16 cellular contexts compared by ENCODE assay signal in the genomic region with DNA sequence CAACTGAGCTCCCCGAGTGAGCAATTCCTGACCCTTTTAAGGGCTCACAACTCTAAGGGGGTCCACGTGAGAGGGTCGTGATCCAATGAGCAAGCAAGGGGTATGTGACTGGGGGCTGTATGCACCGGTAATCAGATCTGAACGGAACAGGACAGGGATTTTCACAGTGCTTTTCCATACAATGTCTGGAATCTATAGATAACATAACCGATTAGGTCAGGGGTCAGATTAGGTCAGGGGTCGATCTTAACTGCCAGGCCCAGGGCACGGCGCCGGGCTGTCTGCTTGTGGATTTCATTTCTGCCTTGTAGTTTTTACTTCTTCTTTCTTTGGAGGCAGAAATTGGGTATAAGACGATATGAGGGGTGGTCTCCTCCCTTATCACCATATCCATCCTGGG. TPM values are rescaled to one million over a fixed set of nuclear protein-coding genes. Genes with fewer than 3 reads are reported as not detected.
DNase-seq lines count a peak whose midpoint lies in the region; ATAC-seq, FAIRE-seq and TF ChIP-seq lines count a peak whose summit lies in the region.
"Had no signal": no experiment of that assay in that cellular context is flagged by ENCODE, and none has a peak within 500 bp of the region (broad histone marks: within the 10 kb centered on the region; RNA-seq: fewer than 3 reads in every experiment).

No MANE protein-coding gene starts in this region.

- H3K4me3 Mint-ChIP-seq in mesothelial cell of epicardium = no peak overlapping the region
- H3K4me3 Mint-ChIP-seq: CD4-positive, CD25-positive, alpha-beta regulatory T cell had no signal

- no peak overlapping the region for H3K27ac ChIP-seq in HepG2 (ENCODE audit: extremely low read length, insufficient read depth, low read length)
- H3K27ac ChIP-seq in right lobe of liver = no peak overlapping the region
- H3K27ac ChIP-seq in WERI-Rb-1 = peak overlapping the region; percentile 53
- no peak overlapping the region for H3K27ac ChIP-seq in upper lobe of right lung
- H3K27ac ChIP-seq in kidney (ENCODE audit: low read depth in 2 of 2, low read length in 2 of 2) = no peak overlapping the region

- H3K4me1 ChIP-seq in HepG2 (ENCODE audit: insufficient read depth, low read length) (peaks cover 44% of the 10 kb centered on the region), right lobe of liver (peaks cover 0 to 3% (median 0%) of the 10 kb centered on the region in 4 donors), upper lobe of right lung (no peaks in the 10 kb centered on the region), kidney (ENCODE audit: control insufficient read depth in 1 of 2, insufficient read depth in 1 of 2, low read depth in 1 of 2, low read length in 2 of 2) (no peaks in the 10 kb centered on the region)

- POLR2A ChIA-PET in HepG2 (lab: Yijun Ruan, JAX) = no interaction called here

- H3K79me2 ChIP-seq in HepG2 (ENCODE audit: insufficient read depth, low read length) = no peaks in the 10 kb centered on the region

- H3K9me3 ChIP-seq in HepG2 (ENCODE audit: low read length) = no peaks in the 10 kb centered on the region
- no peaks in the 10 kb centered on the region for H3K9me3 ChIP-seq in right lobe of liver
- no peaks in the 10 kb centered on the region for H3K9me3 ChIP-seq in WERI-Rb-1 (ENCODE audit: severe bottlenecking)
- no peaks in the 10 kb centered on the region for H3K9me3 ChIP-seq in upper lobe of right lung
- no peaks in the 10 kb centered on the region for H3K9me3 ChIP-seq in kidney (ENCODE audit: control insufficient read depth in 1 of 2, low read length in 2 of 2)
- H3K9me3 ChIP-seq: BLaER1 treated with 17β-estradiol and CSF1 and Interleukin-3, amounts not matched to agents 10 nM and 100 nM had no signal

- H3K4me1 Mint-ChIP-seq in mesothelial cell of epicardium = peaks cover 12% of the 10 kb centered on the region

- TF ChIP-seq POLR2A in HepG2 (IDR thresholded peaks at IDR 0.05; ENCODE audit: insufficient read depth in 1 of 2, low read depth in 2 of 2, low read length in 2 of 2) = no peak
- TF ChIP-seq POLR2A in right lobe of liver (IDR thresholded peaks at IDR 0.05) = no peak
- no peak for TF ChIP-seq POLR2A in GM12892 (IDR thresholded peaks at IDR 0.05; ENCODE audit: low read depth, low read length)

- H3K4me3 ChIP-seq in HepG2 (replicated peaks in 1 of 3; ENCODE audit: insufficient read depth in 1 of 3, low read depth in 2 of 3, low read length in 3 of 3) = peak overlapping the region; percentile 37 to 64 (median 53); a peak in 5 of 6 replicates
- no peak overlapping the region for H3K4me3 ChIP-seq in right lobe of liver
- H3K4me3 ChIP-seq in WERI-Rb-1 (ENCODE audit: low read depth, low read length) = no peak overlapping the region
- H3K4me3 ChIP-seq in upper lobe of right lung = no peak overlapping the region
- no peak overlapping the region for H3K4me3 ChIP-seq in kidney (ENCODE audit: low read length in 2 of 2)
- H3K4me3 ChIP-seq: BLaER1 treated with 17β-estradiol and CSF1 and Interleukin-3, amounts not matched to agents 10 nM and 100 nM had no signal

- FAIRE-seq in HepG2 (lab: Jason Lieb, UNC) (no peak), GM12892 (lab: Jason Lieb, UNC) (no peak), kidney (lab: Jason Lieb, UNC) (no peak)
- FAIRE-seq: GM18507 had no signal

- peak overlapping the region; percentile 75 for H3K4me2 ChIP-seq in HepG2 (ENCODE audit: low read depth, low read length)

- H3K27ac Mint-ChIP-seq in mesothelial cell of epicardium = peak overlapping the region; percentile 15
- H3K27ac Mint-ChIP-seq: CD4-positive, CD25-positive, alpha-beta regulatory T cell had no signal

- peak overlapping the region; percentile 38; the same call in 1 of the 2 replicates for H3K9ac ChIP-seq in HepG2 (ENCODE audit: insufficient read depth, low read depth, low read length)
- no peak overlapping the region for H3K9ac ChIP-seq in kidney (ENCODE audit: low read length in 2 of 2)

- H3K9me3 Mint-ChIP-seq in mesothelial cell of epicardium = no peaks in the 10 kb centered on the region
- H3K9me3 Mint-ChIP-seq: CD4-positive, CD25-positive, alpha-beta regulatory T cell had no signal

- CTCF ChIA-PET in HepG2 (lab: Yijun Ruan, JAX; ENCODE audit: low intra/inter-chr PET ratio, low total read pairs) = no interaction called here

- in situ Hi-C loops in HepG2 (cut with HindIII; ENCODE audit: extremely low pct_ligation_motif_present, low pct_unique_long_range_greater_than_20kb) = loop anchor here (25.0 kb wide), 1 partner anchor 256 kb away; no protein-coding TSS in a partner anchor

- BruUV-seq in HepG2 (replicated peaks; lab: Mats Ljungman, UMichigan) = no TSS peak

- H2AFZ ChIP-seq in HepG2 (ENCODE audit: low read length) = peak overlapping the region; percentile 38

- TF ChIP-seq EP300 in HepG2 (IDR thresholded peaks at IDR 0.05; ENCODE audit: low read depth in 2 of 2, low read length in 2 of 2) = no peak
- TF ChIP-seq EP300 in HepG2 (CRISPR knock-in tag; IDR thresholded peaks at IDR 0.05; ENCODE audit: borderline replicate concordance) = no peak

- no peaks in the 10 kb centered on the region for H3K36me3 Mint-ChIP-seq in mesothelial cell of epicardium
- H3K36me3 Mint-ChIP-seq: CD4-positive, CD25-positive, alpha-beta regulatory T cell had no signal

- H3K27me3 ChIP-seq in HepG2 (ENCODE audit: control insufficient read depth in 1 of 2, insufficient read depth in 2 of 2, low read length in 2 of 2) = peaks cover 0 to 9% of the 10 kb centered on the region in 2 experiments; a peak in 2 of 5 replicates
- no peaks in the 10 kb centered on the region for H3K27me3 ChIP-seq in right lobe of liver
- H3K27me3 ChIP-seq in WERI-Rb-1 (ENCODE audit: insufficient read depth, low read depth, severe bottlenecking) = no peaks in the 10 kb centered on the region
- H3K27me3 ChIP-seq in upper lobe of right lung = no peaks in the 10 kb centered on the region
- H3K27me3 ChIP-seq: BLaER1 treated with 17β-estradiol and CSF1 and Interleukin-3, amounts not matched to agents 10 nM and 100 nM had no signal

- no peak for DNase-seq in HepG2 (ENCODE audit: low spot score)
- no peak for DNase-seq in right lobe of liver
- DNase-seq in WERI-Rb-1 = no peak
- no peak for DNase-seq in mesothelial cell of epicardium (ENCODE audit: low spot score in 2 of 2, unreplicated experiment in 2 of 2)
- DNase-seq in upper lobe of right lung = peak; percentile 12
- DNase-seq in GM12892 (ENCODE audit: insufficient read length) = no peak
- no peak for DNase-seq in kidney
- no peak for DNase-seq in HCEC 1CT
- DNase-seq: ACHN; CD4-positive, CD25-positive, alpha-beta regulatory T cell; DMS53 had no signal

- ATAC-seq in HepG2 (no peak), right lobe of liver (no peak), upper lobe of right lung (no peak)
- ATAC-seq: HCT116 had no signal

- no peaks in the 10 kb centered on the region for H3K27me3 Mint-ChIP-seq in mesothelial cell of epicardium (ENCODE audit: low read depth)

- WGBS in HepG2 (ENCODE audit: low lambda C conversion rate) = 22% methylated on average over 11 of the region's 11 CpGs
- 64% methylated on average over 11 of the region's 11 CpGs for WGBS in right lobe of liver (ENCODE audit: insufficient coverage, low coverage, low lambda C conversion rate, missing lambda C conversion rate)

- no peak for TF ChIP-seq RAD21 in HepG2 (CRISPR knock-in tag; IDR thresholded peaks at IDR 0.05)

- H4K20me1 ChIP-seq in HepG2 (ENCODE audit: insufficient read depth, low read length) = no peaks in the 10 kb centered on the region

- H3K36me3 ChIP-seq in HepG2 (replicated peaks in 1 of 2; ENCODE audit: control insufficient read depth in 1 of 2, insufficient read depth in 2 of 2, low read length in 2 of 2) = no peaks in the 10 kb centered on the region
- no peaks in the 10 kb centered on the region for H3K36me3 ChIP-seq in right lobe of liver
- no peaks in the 10 kb centered on the region for H3K36me3 ChIP-seq in WERI-Rb-1
- no peaks in the 10 kb centered on the region for H3K36me3 ChIP-seq in upper lobe of right lung
- H3K36me3 ChIP-seq in kidney (ENCODE audit: control insufficient read depth in 1 of 2, insufficient read depth in 2 of 2, low read length in 2 of 2) = no peaks in the 10 kb centered on the region

- intact Hi-C loops in HepG2 (cut with micrococcal nuclease; ENCODE audit: unreplicated experiment) (no loop called here), right lobe of liver (cut with DNase I) (no loop called here), upper lobe of right lung (cut with DNase I) (loop anchor here (10.0 kb wide), 1 partner anchor 423 kb away; no protein-coding TSS in a partner anchor), kidney (cut with DNase I) (loop anchor here (10.0 kb wide), 1 partner anchor 93 kb away; no protein-coding TSS in a partner anchor)

- TF ChIP-seq CTCF in HepG2 (CRISPR knock-in tag; IDR thresholded peaks at IDR 0.05) = no peak
- TF ChIP-seq CTCF in right lobe of liver (IDR thresholded peaks at IDR 0.05) = no peak
- no peak for TF ChIP-seq CTCF in WERI-Rb-1 (IDR thresholded peaks at IDR 0.05; ENCODE audit: low read depth, low read length)
- TF ChIP-seq CTCF in mesothelial cell of epicardium (IDR thresholded peaks at IDR 0.05; ENCODE audit: unreplicated experiment) = no peak
- no peak for TF ChIP-seq CTCF in upper lobe of right lung (IDR thresholded peaks at IDR 0.05)
- no peak for TF ChIP-seq CTCF in kidney (IDR thresholded peaks at IDR 0.05; ENCODE audit: borderline replicate concordance, extremely low read depth, insufficient read depth)

RNA-seq across cellular contexts. Expression of a gene that starts 30.7 kb away (rescaled TPM):
- total RNA-seq in HepG2 (2016; rRNA removed; fragmentation: Illumina TruSeq; extraction: Trizol) (0.02 TPM in 1 of 2 replicates, not detected in the other), right lobe of liver (not detected), mesothelial cell of epicardium (0.27 to 0.66 TPM (median 0.34 TPM) in 3 replicates), upper lobe of right lung (not detected), kidney (not detected)
- not detected in 2 replicates for total RNA-seq in HepG2 (2016; cell fraction: cytosol; rRNA removed; fragmentation: Illumina TruSeq; extraction: Trizol; ENCODE audit: low read depth)
- 0.04 TPM in 1 of 2 replicates, not detected in the other for total RNA-seq in HepG2 (2016; cell fraction: insoluble cytoplasmic fraction; rRNA removed; fragmentation: Illumina TruSeq; extraction: Trizol)
- not detected in 2 replicates for total RNA-seq in HepG2 (2016; cell fraction: membrane; rRNA removed; fragmentation: Illumina TruSeq; extraction: Trizol)
- total RNA-seq in HepG2 (2016; cell fraction: nucleus; rRNA removed; fragmentation: Illumina TruSeq; extraction: Trizol) = 0.06 TPM in 1 of 2 replicates, not detected in the other
- polyA plus RNA-seq in HepG2 (2011; rRNA removed) (0.01 and 0.03 TPM in 2 replicates), kidney (ENCODE audit: insufficient read depth, low read depth, low replicate concordance) (not detected)
- polyA plus RNA-seq in HepG2 (2011; cell fraction: cytosol; rRNA removed) = 0.01 and 0.03 TPM in 2 replicates
- polyA plus RNA-seq in HepG2 (2011; cell fraction: nucleus; rRNA removed) = 0.11 and 0.14 TPM in 2 replicates
- 0.03 and 0.07 TPM in 2 replicates for polyA plus RNA-seq in HepG2 (2012)
- not detected in 2 replicates for polyA plus RNA-seq in HepG2 (2016; cell fraction: cytosol; fragmentation: Illumina TruSeq; extraction: Trizol; ENCODE audit: low read depth)
- polyA plus RNA-seq in HepG2 (2016; cell fraction: insoluble cytoplasmic fraction; fragmentation: Illumina TruSeq; extraction: Trizol; ENCODE audit: low read depth) = not detected in 2 replicates
- polyA plus RNA-seq in HepG2 (2016; cell fraction: membrane; fragmentation: Illumina TruSeq; extraction: Trizol; ENCODE audit: low read depth) = not detected in 2 replicates
- polyA plus RNA-seq in HepG2 (2016; cell fraction: nucleus; fragmentation: Illumina TruSeq; extraction: Trizol; ENCODE audit: insufficient read depth, low read depth) = 0.04 TPM in 2 replicates
- polyA minus RNA-seq in HepG2 (2011; rRNA and poly(A)+ RNA removed; ENCODE audit: low replicate concordance) = 0.86 TPM in 1 of 2 replicates, not detected in the other
- polyA minus RNA-seq in HepG2 (2011; cell fraction: cytosol; rRNA and poly(A)+ RNA removed) = 0.10 TPM in 1 of 2 replicates, not detected in the other
- 0.12 and 0.26 TPM in 2 replicates for polyA minus RNA-seq in HepG2 (2011; cell fraction: nucleus; rRNA and poly(A)+ RNA removed)
- 0.04 TPM for polyA plus RNA-seq in GM12892 (2012; ENCODE audit: missing spikeins)
- total RNA-seq: A172; CD4-positive, CD25-positive, alpha-beta regulatory T cell; H4 had no signal

RNA-seq across cellular contexts. Expression of a gene that starts 44.6 kb away (rescaled TPM):
- total RNA-seq in HepG2 (2016; rRNA removed; fragmentation: Illumina TruSeq; extraction: Trizol) (59.6 and 84.7 TPM in 2 replicates), right lobe of liver (10 to 100 TPM; 21.8 to 43.2 (median 31.7) TPM), mesothelial cell of epicardium (130 to 144 TPM (median 137 TPM) in 3 replicates), upper lobe of right lung (65.8 TPM), kidney (61.0 TPM)
- 23.5 and 25.1 TPM in 2 replicates for total RNA-seq in HepG2 (2016; cell fraction: cytosol; rRNA removed; fragmentation: Illumina TruSeq; extraction: Trizol; ENCODE audit: low read depth)
- 64.6 and 75.8 TPM in 2 replicates for total RNA-seq in HepG2 (2016; cell fraction: insoluble cytoplasmic fraction; rRNA removed; fragmentation: Illumina TruSeq; extraction: Trizol)
- 40.7 and 44.0 TPM in 2 replicates for total RNA-seq in HepG2 (2016; cell fraction: membrane; rRNA removed; fragmentation: Illumina TruSeq; extraction: Trizol)
- total RNA-seq in HepG2 (2016; cell fraction: nucleus; rRNA removed; fragmentation: Illumina TruSeq; extraction: Trizol) = 40.1 and 45.5 TPM in 2 replicates
- polyA plus RNA-seq in HepG2 (2011; rRNA removed) (48.4 and 57.5 TPM in 2 replicates), kidney (ENCODE audit: insufficient read depth, low read depth, low replicate concordance) (38.2 TPM)
- polyA plus RNA-seq in HepG2 (2011; cell fraction: cytosol; rRNA removed) = 42.8 and 55.5 TPM in 2 replicates
- 27.3 and 38.4 TPM in 2 replicates for polyA plus RNA-seq in HepG2 (2011; cell fraction: nucleus; rRNA removed)
- polyA plus RNA-seq in HepG2 (2012) = 45.7 and 46.5 TPM in 2 replicates
- polyA plus RNA-seq in HepG2 (2016; cell fraction: cytosol; fragmentation: Illumina TruSeq; extraction: Trizol; ENCODE audit: low read depth) = 6.9 and 7.4 TPM in 2 replicates
- 77.8 and 84.1 TPM in 2 replicates for polyA plus RNA-seq in HepG2 (2016; cell fraction: insoluble cytoplasmic fraction; fragmentation: Illumina TruSeq; extraction: Trizol; ENCODE audit: low read depth)
- polyA plus RNA-seq in HepG2 (2016; cell fraction: membrane; fragmentation: Illumina TruSeq; extraction: Trizol; ENCODE audit: low read depth) = 19.2 and 20.4 TPM in 2 replicates
- 51.1 and 54.7 TPM in 2 replicates for polyA plus RNA-seq in HepG2 (2016; cell fraction: nucleus; fragmentation: Illumina TruSeq; extraction: Trizol; ENCODE audit: insufficient read depth, low read depth)
- polyA minus RNA-seq in HepG2 (2011; rRNA and poly(A)+ RNA removed; ENCODE audit: low replicate concordance) = 118 and 193 TPM in 2 replicates
- 60.7 and 61.0 TPM in 2 replicates for polyA minus RNA-seq in HepG2 (2011; cell fraction: cytosol; rRNA and poly(A)+ RNA removed)
- polyA minus RNA-seq in HepG2 (2011; cell fraction: nucleus; rRNA and poly(A)+ RNA removed) = 38.6 and 48.5 TPM in 2 replicates
- 46.3 TPM for polyA plus RNA-seq in GM12892 (2012; ENCODE audit: missing spikeins)

Comparison
In these comparisons a context has a peak if more than half of its experiments do, and no peak if none do; other contexts are left out.
1. H3K4me3 ChIP-seq: peak in HepG2 (3 of 3); none in right lobe of liver (0 of 3), WERI-Rb-1 (single experiment), upper lobe of right lung (single experiment) and kidney (0 of 2).
2. intact Hi-C loops: an anchor here in upper lobe of right lung (10.0 kb wide) and kidney (10.0 kb wide); none called in HepG2 and right lobe of liver.